ENCODE assay signal across 13 cellular contexts in the genomic region with DNA sequence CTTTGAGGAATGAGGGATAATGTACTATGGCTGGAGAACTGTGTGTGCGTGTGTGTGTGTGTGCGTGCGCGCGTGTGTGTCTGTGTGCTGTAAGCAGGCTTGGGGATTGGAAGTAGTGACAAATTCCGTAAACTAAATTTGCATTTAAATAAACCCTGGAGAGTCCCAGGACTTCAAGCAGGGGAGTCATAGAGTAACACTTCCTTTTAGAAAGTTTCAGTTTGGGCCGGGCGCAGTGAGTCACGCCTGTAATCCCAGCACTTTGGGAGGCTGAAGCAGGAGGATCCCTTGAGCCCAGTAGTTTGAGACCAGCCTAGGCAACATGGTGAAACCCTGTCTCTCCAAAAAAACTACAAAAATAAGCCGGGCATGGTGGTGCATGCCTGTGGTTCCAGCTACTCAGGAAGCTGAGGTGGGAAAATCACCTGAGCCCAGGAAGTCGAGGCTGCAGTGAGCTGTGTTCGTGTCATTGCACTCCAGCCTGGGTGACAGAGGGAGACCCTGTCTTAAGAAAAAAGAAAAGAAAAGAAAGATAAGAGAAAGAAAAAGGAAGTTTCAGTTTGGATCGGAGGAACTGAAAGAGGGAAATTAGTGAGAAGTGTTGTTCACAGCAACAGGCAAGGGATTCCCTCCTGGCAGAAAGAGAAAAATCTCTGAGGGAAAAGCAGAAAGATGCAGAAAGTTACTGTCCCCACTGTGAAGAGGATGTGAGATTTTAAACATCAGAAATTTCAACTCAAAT.
DNase-seq lines count a peak whose midpoint lies in the region; ATAC-seq, FAIRE-seq and TF ChIP-seq lines count a peak whose summit lies in the region.
"Had no signal": no experiment of that assay in that cellular context is flagged by ENCODE, and none has a peak within 500 bp of the region (broad histone marks: within the 10 kb centered on the region; RNA-seq: fewer than 3 reads in every experiment).

No MANE protein-coding gene starts in this region.

- intact Hi-C loops in mucosa of descending colon (cut with DNase I, micrococcal nuclease) = no loop called here

- no peak for FAIRE-seq in GM12892 (lab: Jason Lieb, UNC)

- TF ChIP-seq EP300 in suprapubic skin (IDR thresholded peaks at IDR 0.05) = no peak

- no peak for TF ChIP-seq POLR2A in suprapubic skin (IDR thresholded peaks at IDR 0.05)
- no peak for TF ChIP-seq POLR2A in GM12892 (IDR thresholded peaks at IDR 0.05; ENCODE audit: low read depth, low read length)

- no peaks in the 10 kb centered on the region for H3K9me3 ChIP-seq in mucosa of descending colon
- no peaks in the 10 kb centered on the region for H3K9me3 ChIP-seq in suprapubic skin
- H3K9me3 ChIP-seq: heart right ventricle had no signal

- H3K4me1 ChIP-seq in mucosa of descending colon (ENCODE audit: low read depth) (no peaks in the 10 kb centered on the region), suprapubic skin (no peaks in the 10 kb centered on the region)

- H3K27ac ChIP-seq in suprapubic skin = no peak overlapping the region
- H3K27ac ChIP-seq: cardiac muscle cell, heart right ventricle had no signal

- 87% methylated on average over 13 of the region's 13 CpGs for WGBS in suprapubic skin

- peak; percentile 85 for ATAC-seq in GM18870 (IDR thresholded peaks at IDR 0.05; ENCODE audit: unreplicated experiment)
- ATAC-seq in HG02571 (IDR thresholded peaks at IDR 0.05; ENCODE audit: unreplicated experiment) = peak; percentile 79
- peak; percentile 57 for ATAC-seq in HG03520 (IDR thresholded peaks at IDR 0.05; ENCODE audit: unreplicated experiment)
- peak; percentile 31 for ATAC-seq in mucosa of descending colon
- ATAC-seq: Panc1 had no signal

- no peaks in the 10 kb centered on the region for H3K27me3 ChIP-seq in suprapubic skin
- H3K27me3 ChIP-seq: cardiac muscle cell, heart right ventricle had no signal

- H3K36me3 ChIP-seq in mucosa of descending colon (ENCODE audit: low read depth) (no peaks in the 10 kb centered on the region), suprapubic skin (no peaks in the 10 kb centered on the region)
- H3K36me3 ChIP-seq: cardiac muscle cell, heart right ventricle had no signal

- DNase-seq in mucosa of descending colon (peak in 1 of 3 donors; percentile 17), suprapubic skin (ENCODE audit: low spot score in 2 of 2) (no peak), NCI-H345 treated with DMSO at 0.1 percent for 48 hours (lab: John Stamatoyannopoulos, UW; ENCODE audit: unreplicated experiment) (no peak), GM12892 (ENCODE audit: insufficient read length) (no peak)
- no peak for DNase-seq in NK-92 treated with Interleukin-12 subunit alpha and Interleukin-12 subunit beta, amount 100 ng/mL, for 24 hours (lab: John Stamatoyannopoulos, UW)
- DNase-seq: EL, heart right ventricle, IMR-90 had no signal

- TF ChIP-seq CTCF in mucosa of descending colon (IDR thresholded peaks at IDR 0.05) = no peak
- no peak for TF ChIP-seq CTCF in suprapubic skin (IDR thresholded peaks at IDR 0.05)

- H3K4me3 ChIP-seq in mucosa of descending colon (no peak overlapping the region), suprapubic skin (no peak overlapping the region)
- H3K4me3 ChIP-seq: cardiac muscle cell, heart right ventricle had no signal

Comparison
In these comparisons a context has a peak if more than half of its experiments do, and no peak if none do; other contexts are left out.
1. ATAC-seq: peak in every context shown above with its lines; median percentile 85 in GM18870; 79 in HG02571; 57 in HG03520; 31 in mucosa of descending colon.